2 cellular contexts compared by ENCODE assay signal in genomic region chr4:57426779-57427395, GRCh38.
TF ChIP-seq lines count a peak whose summit lies in the region.

No MANE protein-coding gene starts in this region.

TF ChIP-seq in GM23338, 12 proteins besides CTCF, POLR2A, EP300 and RAD21:
- TF ChIP-seq EZH2phosphoT487 (IDR thresholded peaks at IDR 0.05; ENCODE audit: unreplicated experiment) (no peak), ZNF331 (CRISPR knock-in tag; IDR thresholded peaks at IDR 0.05; ENCODE audit: low read depth) (no peak), CREB1 (CRISPR knock-in tag; IDR thresholded peaks at IDR 0.05; ENCODE audit: low read depth) (0 out of 2 replicates have a peak, but pooled peaks have one; percentile 26), ZNF462 (CRISPR knock-in tag; IDR thresholded peaks at IDR 0.05) (no peak), REST (IDR thresholded peaks at IDR 0.05; ENCODE audit: unreplicated experiment) (no peak), NANOG (IDR thresholded peaks at IDR 0.05; ENCODE audit: borderline replicate concordance) (no peak)
TF ChIP-seq in GM23338: peak in this region for 1.

TF ChIP-seq in H1, 55 proteins besides CTCF, POLR2A, EP300 and RAD21:
- TF ChIP-seq TEAD4 (IDR thresholded peaks at IDR 0.05; ENCODE audit: low read depth, low read length) (peak; percentile 46; the same call in 1 of the 2 replicates), E2F6 (IDR thresholded peaks at IDR 0.05) (no peak)
TF ChIP-seq in H1: peak in this region for 1.
